In genomic region chrX:52516110-52516986, GRCh38 we compare ENCODE assay signal across 5 cellular contexts. TPM values are rescaled to one million over a fixed set of nuclear protein-coding genes. Genes with fewer than 3 reads are reported as not detected.
"Had no signal": no experiment of that assay in that cellular context is flagged by ENCODE, and none has a peak within 500 bp of the region (broad histone marks: within the 10 kb centered on the region; RNA-seq: fewer than 3 reads in every experiment).

No MANE protein-coding gene starts in this region.

RNA-seq across cellular contexts. Expression of gene XAGE1B, which starts 0.5 kb away (rescaled TPM):
- total RNA-seq: GM23338, H1, H9, HT-29, IMR-90 had no signal

RNA-seq across cellular contexts. Expression of gene XAGE1A, which starts 20.7 kb away (rescaled TPM):
- total RNA-seq: GM23338, H1, H9, HT-29, IMR-90 had no signal
